ENCODE assay signal across 1 cellular context in the genomic region with DNA sequence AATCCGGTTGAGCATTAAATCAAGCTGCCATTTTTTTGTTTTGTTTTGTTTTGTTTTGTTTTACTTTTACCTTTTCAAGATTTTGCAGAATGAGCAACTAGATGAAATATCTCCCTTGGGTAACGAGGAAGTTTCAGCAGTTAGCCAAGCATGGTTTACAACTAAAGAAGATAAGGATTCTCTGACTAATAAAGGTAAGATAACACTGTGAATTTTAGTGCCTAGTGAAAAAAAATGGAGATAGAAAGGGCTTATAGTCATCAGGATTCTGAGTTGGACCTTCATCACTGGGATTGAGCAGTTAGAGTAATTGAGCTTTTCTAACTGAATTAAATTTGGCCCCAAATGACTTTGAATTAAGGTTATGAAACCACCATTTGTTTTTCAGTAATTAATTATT.
TF ChIP-seq lines count a peak whose summit lies in the region.

No MANE protein-coding gene starts in this region.

TF ChIP-seq in K562, 482 proteins besides CTCF, POLR2A, EP300 and RAD21:
- TF ChIP-seq, protein P1, sequence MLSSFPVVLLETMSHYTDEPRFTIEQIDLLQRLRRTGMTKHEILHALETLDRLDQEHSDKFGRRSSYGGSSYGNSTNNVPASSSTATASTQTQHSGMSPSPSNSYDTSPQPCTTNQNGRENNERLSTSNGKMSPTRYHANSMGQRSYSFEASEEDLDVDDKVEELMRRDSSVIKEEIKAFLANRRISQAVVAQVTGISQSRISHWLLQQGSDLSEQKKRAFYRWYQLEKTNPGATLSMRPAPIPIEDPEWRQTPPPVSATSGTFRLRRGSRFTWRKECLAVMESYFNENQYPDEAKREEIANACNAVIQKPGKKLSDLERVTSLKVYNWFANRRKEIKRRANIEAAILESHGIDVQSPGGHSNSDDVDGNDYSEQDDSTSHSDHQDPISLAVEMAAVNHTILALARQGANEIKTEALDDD (IDR thresholded peaks at IDR 0.05), result peak; percentile 50
- TF ChIP-seq ARID1B (IDR thresholded peaks at IDR 0.05), result peak; percentile 17; the same call in 1 of the 2 replicates
- no peak for TF ChIP-seq DACH1 (IDR thresholded peaks at IDR 0.05; ENCODE audit: partially characterized antibody)
- peak; percentile 71 for TF ChIP-seq FOSL1 (tag; conservative IDR thresholded peaks at IDR 0.05)
- TF ChIP-seq HOXB6 (CRISPR knock-in tag; IDR thresholded peaks at IDR 0.05; ENCODE audit: borderline replicate concordance), result no peak
- TF ChIP-seq, protein P2, sequence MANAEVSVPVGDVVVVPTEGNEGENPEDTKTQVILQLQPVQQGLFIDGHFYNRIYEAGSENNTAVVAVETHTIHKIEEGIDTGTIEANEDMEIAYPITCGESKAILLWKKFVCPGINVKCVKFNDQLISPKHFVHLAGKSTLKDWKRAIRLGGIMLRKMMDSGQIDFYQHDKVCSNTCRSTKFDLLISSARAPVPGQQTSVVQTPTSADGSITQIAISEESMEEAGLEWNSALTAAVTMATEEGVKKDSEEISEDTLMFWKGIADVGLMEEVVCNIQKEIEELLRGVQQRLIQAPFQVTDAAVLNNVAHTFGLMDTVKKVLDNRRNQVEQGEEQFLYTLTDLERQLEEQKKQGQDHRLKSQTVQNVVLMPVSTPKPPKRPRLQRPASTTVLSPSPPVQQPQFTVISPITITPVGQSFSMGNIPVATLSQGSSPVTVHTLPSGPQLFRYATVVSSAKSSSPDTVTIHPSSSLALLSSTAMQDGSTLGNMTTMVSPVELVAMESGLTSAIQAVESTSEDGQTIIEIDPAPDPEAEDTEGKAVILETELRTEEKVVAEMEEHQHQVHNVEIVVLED (CRISPR knock-in tag; IDR thresholded peaks at IDR 0.05), result no peak
- no peak for TF ChIP-seq SPI1 (IDR thresholded peaks at IDR 0.05; ENCODE audit: borderline replicate concordance, low read depth, low read length)
- no peak for TF ChIP-seq KDM4B (IDR thresholded peaks at IDR 0.05; ENCODE audit: borderline replicate concordance in 2 of 2, low read depth in 1 of 2)
- no peak for TF ChIP-seq YBX1 (IDR thresholded peaks at IDR 0.05)
- no peak for TF ChIP-seq TAF15 (IDR thresholded peaks at IDR 0.05; ENCODE audit: low read depth, low read length)
- no peak for TF ChIP-seq HIVEP1 (CRISPR knock-in tag; IDR thresholded peaks at IDR 0.05)
- TF ChIP-seq, protein P3, sequence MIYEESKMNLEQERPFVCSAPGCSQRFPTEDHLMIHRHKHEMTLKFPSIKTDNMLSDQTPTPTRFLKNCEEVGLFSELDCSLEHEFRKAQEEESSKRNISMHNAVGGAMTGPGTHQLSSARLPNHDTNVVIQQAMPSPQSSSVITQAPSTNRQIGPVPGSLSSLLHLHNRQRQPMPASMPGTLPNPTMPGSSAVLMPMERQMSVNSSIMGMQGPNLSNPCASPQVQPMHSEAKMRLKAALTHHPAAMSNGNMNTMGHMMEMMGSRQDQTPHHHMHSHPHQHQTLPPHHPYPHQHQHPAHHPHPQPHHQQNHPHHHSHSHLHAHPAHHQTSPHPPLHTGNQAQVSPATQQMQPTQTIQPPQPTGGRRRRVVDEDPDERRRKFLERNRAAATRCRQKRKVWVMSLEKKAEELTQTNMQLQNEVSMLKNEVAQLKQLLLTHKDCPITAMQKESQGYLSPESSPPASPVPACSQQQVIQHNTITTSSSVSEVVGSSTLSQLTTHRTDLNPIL (CRISPR knock-in tag; IDR thresholded peaks at IDR 0.05), result no peak
